8 cellular contexts compared by ENCODE assay signal in genomic region chr1:223843934-223844333, GRCh38. TPM values are rescaled to one million over a fixed set of nuclear protein-coding genes. Genes with fewer than 3 reads are reported as not detected.
DNase-seq lines count a peak whose midpoint lies in the region; ATAC-seq and TF ChIP-seq lines count a peak whose summit lies in the region.

No MANE protein-coding gene starts in this region.

- DNase-seq in MCF 10A (ENCODE audit: unreplicated experiment) = peak; percentile 25
- no peak for DNase-seq in naive B cell
- DNase-seq in effector CD4-positive, alpha-beta T cell = no peak

- H3K4me1 Mint-ChIP-seq in IgD-negative memory B cell = peaks cover 29 to 42% (median 38%) of the 10 kb centered on the region in 3 donors
- H3K4me1 Mint-ChIP-seq in MCF 10A (ENCODE audit: insufficient read depth, unreplicated experiment) = peaks cover 21% of the 10 kb centered on the region
- peaks cover 32 to 52% (median 39%) of the 10 kb centered on the region in 3 donors for H3K4me1 Mint-ChIP-seq in naive B cell

- H3K4me3 ChIP-seq in BLaER1 treated with 17β-estradiol and CSF1 and Interleukin-3, amounts not matched to agents 10 nM and 100 nM = peak overlapping the region; percentile 76 to 95 (median 92)

- H3K9ac ChIP-seq in BLaER1 treated with 17β-estradiol and CSF1 and Interleukin-3, amounts not matched to agents 10 nM and 100 nM = peak overlapping the region; percentile 90 to 99 (median 99); a peak in 21 of 22 replicates

- H3K27me3 Mint-ChIP-seq in IgD-negative memory B cell (no peaks in the 10 kb centered on the region), MCF 10A (ENCODE audit: insufficient read depth, unreplicated experiment) (no peaks in the 10 kb centered on the region), naive B cell (peaks cover 0 to 3% (median 0%) of the 10 kb centered on the region in 3 donors)

- intact Hi-C loops in MCF 10A (cut with micrococcal nuclease) = loop anchor here (1.0 to 2.0 kb wide), 4 partner anchors 12 to 137 kb away; no protein-coding TSS in a partner anchor

- H3K27ac Mint-ChIP-seq in IgD-negative memory B cell (peak overlapping the region in 2 of 3 donors; percentile 95 to 98), MCF 10A (ENCODE audit: low read depth, unreplicated experiment) (peak overlapping the region; percentile 100), naive B cell (peak overlapping the region in 1 of 6 donors; percentile 34)

- H3K9me3 Mint-ChIP-seq in IgD-negative memory B cell = no peaks in the 10 kb centered on the region
- H3K9me3 Mint-ChIP-seq in MCF 10A (ENCODE audit: unreplicated experiment) = no peaks in the 10 kb centered on the region
- H3K9me3 Mint-ChIP-seq in naive B cell = no peaks in the 10 kb centered on the region

- ATAC-seq in naive B cell (ENCODE audit: low read depth in 2 of 2) (no peak), GM18909 (IDR thresholded peaks at IDR 0.05; ENCODE audit: poor library complexity, unreplicated experiment) (no peak), GM18861 (IDR thresholded peaks at IDR 0.05; ENCODE audit: unreplicated experiment) (no peak), HG02759 (IDR thresholded peaks at IDR 0.05; ENCODE audit: unreplicated experiment) (no peak)

- TF ChIP-seq CTCF in MCF 10A (IDR thresholded peaks at IDR 0.05; ENCODE audit: unreplicated experiment) = no peak

- H3K4me3 Mint-ChIP-seq in IgD-negative memory B cell = peak overlapping the region; percentile 95 to 98 (median 97)
- peak overlapping the region; percentile 87 for H3K4me3 Mint-ChIP-seq in MCF 10A (ENCODE audit: unreplicated experiment)
- H3K4me3 Mint-ChIP-seq in naive B cell = peak overlapping the region in 6 of 8 donors; percentile 19 to 97 (median 94)

- CTCF ChIA-PET in MCF 10A (lab: Yijun Ruan, JAX) = interaction anchor here (0.7 to 3.7 kb wide), 8 partner anchors 11 to 589 kb away, joined by 3 to 36 read pairs (median 4); no protein-coding TSS in a partner anchor

- H3K36me3 Mint-ChIP-seq in IgD-negative memory B cell = no peaks in the 10 kb centered on the region
- peaks cover 6% of the 10 kb centered on the region for H3K36me3 Mint-ChIP-seq in MCF 10A (ENCODE audit: insufficient read depth, unreplicated experiment)
- peaks cover 0 to 7% of the 10 kb centered on the region in 2 donors for H3K36me3 Mint-ChIP-seq in naive B cell

- no peaks in the 10 kb centered on the region for H3K27me3 ChIP-seq in BLaER1 treated with 17β-estradiol and CSF1 and Interleukin-3, amounts not matched to agents 10 nM and 100 nM

- peaks cover 0 to 8% (median 4%) of the 10 kb centered on the region in 11 experiments; a peak in 6 of 22 replicates for H3K36me3 ChIP-seq in BLaER1 treated with 17β-estradiol and CSF1 and Interleukin-3, amounts not matched to agents 10 nM and 100 nM

- BruUV-seq in MCF 10A (replicated peaks; lab: Mats Ljungman, UMichigan) = TSS peak; percentile 37

- peaks cover 37 to 62% (median 59%) of the 10 kb centered on the region in 11 experiments for H4K20me1 ChIP-seq in BLaER1 treated with 17β-estradiol and CSF1 and Interleukin-3, amounts not matched to agents 10 nM and 100 nM

- H3K4me1 ChIP-seq in BLaER1 treated with 17β-estradiol and CSF1 and Interleukin-3, amounts not matched to agents 10 nM and 100 nM = peaks cover 33 to 66% (median 40%) of the 10 kb centered on the region in 10 experiments

- H3K9me3 ChIP-seq in BLaER1 treated with 17β-estradiol and CSF1 and Interleukin-3, amounts not matched to agents 10 nM and 100 nM (replicated peaks in 1 of 11) = peaks cover 0 to 5% (median 0%) of the 10 kb centered on the region in 11 experiments; a peak in 3 of 22 replicates

- peak overlapping the region; percentile 73 to 98 (median 82) for H3K4me2 ChIP-seq in BLaER1 treated with 17β-estradiol and CSF1 and Interleukin-3, amounts not matched to agents 10 nM and 100 nM

- H3K27ac ChIP-seq in BLaER1 treated with 17β-estradiol and CSF1 and Interleukin-3, amounts not matched to agents 10 nM and 100 nM = peak overlapping the region in 7 of 11 experiments; percentile 92 to 100 (median 100); a peak in 7 of 22 replicates

- POLR2A ChIA-PET in MCF 10A (lab: Yijun Ruan, JAX) = interaction anchor here (0.7 to 8.2 kb wide), 13 partner anchors 8 to 149 kb away, joined by 3 to 176 read pairs (median 40); no protein-coding TSS in a partner anchor

RNA-seq across cellular contexts. Expression of gene TP53BP2, which starts 1.8 kb away (rescaled TPM):
- polyA plus RNA-seq in IgD-negative memory B cell = 15.2 TPM
- total RNA-seq in MCF 10A (2022) = 62.4 and 64.0 TPM in 2 replicates
- polyA plus RNA-seq in naive B cell (ENCODE audit: low read depth in 6 of 6) = 10 to 100 TPM in 4 of 6 donors, 1 to 10 TPM in 2; 2.8 to 15.5 (median 12.9) TPM
